ENCODE assay signal across 9 cellular contexts in the genomic region with DNA sequence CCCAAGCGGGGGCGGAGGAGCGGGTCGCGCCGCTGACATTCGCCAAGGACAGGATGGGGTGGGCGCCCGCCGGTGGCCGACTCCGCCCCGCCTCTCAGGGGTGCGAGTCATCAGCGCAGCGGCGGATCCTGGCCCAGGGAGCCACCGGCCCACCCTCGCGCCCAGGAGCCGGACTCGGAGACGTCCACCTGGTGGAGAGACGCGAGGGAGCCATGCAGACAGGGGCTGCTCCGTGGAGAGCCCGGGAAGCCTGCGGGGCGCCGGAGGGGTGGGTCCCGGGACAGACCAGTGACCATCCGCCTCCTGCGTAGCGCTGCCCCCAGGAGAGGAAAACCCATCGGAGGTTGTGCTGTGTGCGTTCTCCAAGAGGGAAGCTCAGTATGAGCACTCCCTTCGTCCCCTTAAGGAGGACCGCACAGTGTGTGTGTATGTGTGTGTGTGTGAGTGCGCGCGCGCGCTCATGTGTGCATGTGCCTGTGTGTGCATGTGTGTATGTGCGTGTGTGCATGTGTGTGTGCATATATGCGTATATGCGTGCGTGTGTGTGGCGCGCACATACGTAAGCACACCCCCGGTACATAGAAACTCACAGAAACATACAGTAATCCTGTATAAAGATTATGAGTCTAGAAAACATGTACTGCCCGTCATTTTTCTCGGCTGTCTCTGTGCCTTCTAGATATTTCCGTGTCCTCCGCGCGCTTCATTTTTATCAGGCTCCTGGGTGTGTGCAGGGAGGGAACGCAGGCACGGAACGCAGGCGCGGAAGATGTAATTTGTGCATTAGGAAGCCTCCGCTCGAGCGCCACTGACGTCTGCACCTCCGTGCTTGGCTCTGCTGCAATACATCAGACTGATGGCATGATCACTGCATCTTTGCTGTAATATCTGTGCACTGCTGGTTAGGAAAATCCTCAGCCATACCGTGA.
DNase-seq lines count a peak whose midpoint lies in the region; ATAC-seq and TF ChIP-seq lines count a peak whose summit lies in the region.
"Had no signal": no experiment of that assay in that cellular context is flagged by ENCODE, and none has a peak within 500 bp of the region (broad histone marks: within the 10 kb centered on the region; RNA-seq: fewer than 3 reads in every experiment).

No MANE protein-coding gene starts in this region.

- H3K4me1 Mint-ChIP-seq in stimulated activated naive CD8-positive, alpha-beta T cell treated with anti-CD3 and anti-CD28 coated beads, Interleukin-15, amount 100 ng/mL, for 72 hours, result peaks cover 18% of the 10 kb centered on the region

- TF ChIP-seq CTCF in cardiac fibroblast (IDR thresholded peaks at IDR 0.05; ENCODE audit: low read depth, low read length), result no peak

- H3K4me3 Mint-ChIP-seq in stimulated activated naive CD8-positive, alpha-beta T cell treated with anti-CD3 and anti-CD28 coated beads, Interleukin-15, amount 100 ng/mL, for 72 hours, result peak overlapping the region; percentile 36 to 55

- peaks cover 0 to 3% of the 10 kb centered on the region in 2 donors for H3K9me3 Mint-ChIP-seq in stimulated activated naive CD8-positive, alpha-beta T cell treated with anti-CD3 and anti-CD28 coated beads, Interleukin-15, amount 100 ng/mL, for 72 hours

- H3K4me3 ChIP-seq in cardiac fibroblast (replicated peaks in 1 of 2; ENCODE audit: low read depth in 2 of 2, low read length in 2 of 2), result peak overlapping the region; percentile 46 to 53

- peaks cover 93% of the 10 kb centered on the region for H3K27me3 Mint-ChIP-seq in stimulated activated naive CD8-positive, alpha-beta T cell treated with anti-CD3 and anti-CD28 coated beads, Interleukin-15, amount 100 ng/mL, for 72 hours

- H3K27ac Mint-ChIP-seq in stimulated activated naive CD8-positive, alpha-beta T cell treated with anti-CD3 and anti-CD28 coated beads, Interleukin-15, amount 100 ng/mL, for 72 hours, result no peak overlapping the region

- peak; percentile 29 for ATAC-seq in stimulated activated naive CD8-positive, alpha-beta T cell treated with anti-CD3 and anti-CD28 coated beads, Interleukin-15, amount 100 ng/mL, for 72 hours

- DNase-seq in LHCN-M2 (ENCODE audit: low read depth), result peak; percentile 44
- DNase-seq in cardiac fibroblast (ENCODE audit: low read depth in 2 of 2), result peak; percentile 65 to 77
- DNase-seq in islet precursor cell, result peak; percentile 80
- no peak for DNase-seq in stimulated activated naive CD8-positive, alpha-beta T cell treated with anti-CD3 and anti-CD28 coated beads, Interleukin-15, amount 100 ng/mL, for 72 hours
- DNase-seq in activated CD8-positive, alpha-beta memory T cell treated with anti-CD3 and anti-CD28 coated beads for 24 hours, result no peak
- no peak for DNase-seq in DMS 273 treated with DMSO at 0.1 percent for 48 hours (lab: John Stamatoyannopoulos, UW)
- DNase-seq in activated effector memory CD4-positive, alpha-beta T cell treated with Interleukin-2 at 50 U/mL for 16 hours, result no peak
- no peak for DNase-seq in DMS153 treated with DMSO at 0.1 percent for 48 hours (lab: John Stamatoyannopoulos, UW; ENCODE audit: unreplicated experiment)
- DNase-seq: NCI-H1436 treated with DMSO at 0.1 percent for 48 hours had no signal

Comparison
In these comparisons a context has a peak if more than half of its experiments do, and no peak if none do; other contexts are left out.
1. DNase-seq: peak in LHCN-M2 (single experiment), cardiac fibroblast (2 of 2) and islet precursor cell (single experiment); none in stimulated activated naive CD8-positive, alpha-beta T cell treated with anti-CD3 and anti-CD28 coated beads, Interleukin-15, amount 100 ng/mL, for 72 hours (0 of 2), activated CD8-positive, alpha-beta memory T cell treated with anti-CD3 and anti-CD28 coated beads for 24 hours (single experiment), DMS 273 treated with DMSO at 0.1 percent for 48 hours (single experiment), activated effector memory CD4-positive, alpha-beta T cell treated with Interleukin-2 at 50 U/mL for 16 hours (single experiment) and DMS153 treated with DMSO at 0.1 percent for 48 hours (single experiment).